ENCODE assay signal across 8 cellular contexts in genomic region chr5:142845402-142845901, GRCh38.
DNase-seq lines count a peak whose midpoint lies in the region; ATAC-seq and TF ChIP-seq lines count a peak whose summit lies in the region.

No MANE protein-coding gene starts in this region.

- peaks cover 60% of the 10 kb centered on the region for H3K4me1 ChIP-seq in Panc1 (ENCODE audit: control insufficient read depth, insufficient read depth, low read length)
- peaks cover 45% of the 10 kb centered on the region for H3K4me1 ChIP-seq in right cardiac atrium (ENCODE audit: control insufficient read depth, insufficient read depth, low read length)
- peaks cover 5% of the 10 kb centered on the region for H3K4me1 ChIP-seq in thymus (ENCODE audit: control insufficient read depth, insufficient read depth, low read length)

- no peaks in the 10 kb centered on the region for H3K36me3 ChIP-seq in Panc1 (ENCODE audit: control insufficient read depth, insufficient read depth, low read length)
- no peaks in the 10 kb centered on the region for H3K36me3 ChIP-seq in thymus (ENCODE audit: control insufficient read depth, insufficient read depth)

- ATAC-seq in GM21723 (IDR thresholded peaks at IDR 0.05; ENCODE audit: unreplicated experiment) (peak; percentile 61), Panc1 (peak; percentile 26), right cardiac atrium (peak; percentile 57 to 64), HG03025 (IDR thresholded peaks at IDR 0.05; ENCODE audit: low FRiP score, unreplicated experiment) (no peak)

- CTCF ChIA-PET in Panc1 (lab: Charles Lee), result interaction anchor here (0.6 to 0.7 kb wide), 2 partner anchors 20 to 21 kb away, joined by 5 to 7 read pairs; no protein-coding TSS in a partner anchor

- H3K27ac ChIP-seq in C4-2B (peak overlapping the region; percentile 67), Panc1 (ENCODE audit: low read length) (peak overlapping the region; percentile 75), right cardiac atrium (ENCODE audit: low read length) (peak overlapping the region; percentile 86), thymus (ENCODE audit: low read depth) (peak overlapping the region; percentile 83)

- H3K4me3 ChIP-seq in Panc1 (ENCODE audit: low read depth in 2 of 2, low read length in 2 of 2) (no peak overlapping the region), right cardiac atrium (ENCODE audit: low read length) (no peak overlapping the region), thymus (ENCODE audit: low read length) (no peak overlapping the region)

- DNase-seq in Panc1 (ENCODE audit: low read depth, low spot score) (no peak), right cardiac atrium (peak; percentile 58 to 87 (median 78)), amniotic stem cell (lab: John Stamatoyannopoulos, UW) (no peak), AG20443 (ENCODE audit: low spot score) (no peak)

- POLR2A ChIA-PET in Panc1 (lab: Charles Lee), result no interaction called here

- in situ Hi-C loops in Panc1 (cut with HindIII; ENCODE audit: low pct_unique_long_range_greater_than_20kb, low sequenced_read_pairs), result no loop called here

- no TSS peak for BruUV-seq in Panc1 (replicated peaks; lab: Mats Ljungman, UMichigan)

- intact Hi-C loops in Panc1 (cut with micrococcal nuclease; ENCODE audit: unreplicated experiment), result no loop called here
- intact Hi-C loops in right cardiac atrium (cut with DNase I), result no loop called here

- 8% methylated on average over 4 of the region's 4 CpGs for WGBS in right cardiac atrium
- WGBS in thymus, result 35% methylated on average over 4 of the region's 4 CpGs

- no peak for TF ChIP-seq CTCF in C4-2B (conservative IDR thresholded peaks at IDR 0.05)
- TF ChIP-seq CTCF in Panc1 (IDR thresholded peaks at IDR 0.05), result no peak

- H3K27me3 ChIP-seq in Panc1 (ENCODE audit: control insufficient read depth, insufficient read depth, low read length), result no peaks in the 10 kb centered on the region
- no peaks in the 10 kb centered on the region for H3K27me3 ChIP-seq in right cardiac atrium (ENCODE audit: control insufficient read depth, insufficient read depth)
- no peaks in the 10 kb centered on the region for H3K27me3 ChIP-seq in thymus (ENCODE audit: control insufficient read depth, insufficient read depth)

- H3K9me3 ChIP-seq in Panc1 (ENCODE audit: control insufficient read depth, insufficient read depth, low read depth, low read length), result no peaks in the 10 kb centered on the region
- H3K9me3 ChIP-seq in right cardiac atrium (ENCODE audit: control insufficient read depth, low read length), result no peaks in the 10 kb centered on the region
- H3K9me3 ChIP-seq in thymus (ENCODE audit: control insufficient read depth), result no peaks in the 10 kb centered on the region

Comparison
In these comparisons a context has a peak if more than half of its experiments do, and no peak if none do; other contexts are left out.
1. DNase-seq: peak in right cardiac atrium (3 of 3); none in Panc1 (single experiment), amniotic stem cell (single experiment) and AG20443 (single experiment).
2. Peak in every context shown above with its lines, with median percentiles within 50 percentile points of each other: H3K27ac ChIP-seq.